In the genomic region with DNA sequence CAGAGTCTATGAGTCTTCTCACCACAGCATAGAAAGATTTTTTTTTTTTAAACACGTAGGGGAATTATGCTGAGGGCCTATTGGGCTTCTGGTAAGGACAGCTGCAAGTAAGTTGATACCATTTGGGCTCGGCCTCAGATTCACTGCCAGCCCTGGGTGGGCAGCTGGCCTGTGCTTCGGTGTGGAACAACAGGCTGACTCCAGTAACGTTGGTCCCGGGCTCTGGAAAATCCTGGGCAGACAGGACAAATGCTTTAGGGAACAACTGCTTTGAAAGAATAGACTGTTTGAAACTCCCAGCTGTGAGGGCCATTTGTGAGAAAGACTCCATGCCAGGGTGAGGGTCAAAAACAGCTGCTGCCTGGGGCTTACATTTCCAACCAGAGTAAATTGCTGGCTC, we compare ENCODE assay signal across 17 cellular contexts.
DNase-seq lines count a peak whose midpoint lies in the region; ATAC-seq and TF ChIP-seq lines count a peak whose summit lies in the region.
"Had no signal": no experiment of that assay in that cellular context is flagged by ENCODE, and none has a peak within 500 bp of the region (broad histone marks: within the 10 kb centered on the region; RNA-seq: fewer than 3 reads in every experiment).

No MANE protein-coding gene starts in this region.

- ATAC-seq in Right ventricle myocardium inferior (peak; percentile 94), esophagus mucosa (peak; percentile 48)
- ATAC-seq: GM12878, HCT116, T-helper 17 cell had no signal

- no peaks in the 10 kb centered on the region for H3K36me3 Mint-ChIP-seq in nephron progenitor cell (ENCODE audit: low read depth)
- H3K36me3 Mint-ChIP-seq: activated CD4-positive, alpha-beta memory T cell treated with anti-CD3 and anti-CD28 coated beads for 36 hours had no signal

- H3K27ac Mint-ChIP-seq in nephron progenitor cell, result peak overlapping the region; percentile 46
- H3K27ac Mint-ChIP-seq: activated CD4-positive, alpha-beta memory T cell treated with anti-CD3 and anti-CD28 coated beads for 36 hours; T-helper 17 cell had no signal

- H3K27me3 Mint-ChIP-seq in nephron progenitor cell (ENCODE audit: low read depth, poor library complexity), result no peaks in the 10 kb centered on the region

- intact Hi-C loops in Right ventricle myocardium inferior (cut with DNase I) (no loop called here), cardiac septum (cut with DNase I) (no loop called here)

- no peak for TF ChIP-seq CTCF in nephron progenitor cell (IDR thresholded peaks at IDR 0.05)

- DNase-seq in Right ventricle myocardium inferior (ENCODE audit: missing footprints), result peak; percentile 77
- DNase-seq in cardiac septum (ENCODE audit: low spot score), result no peak
- peak; percentile 50 for DNase-seq in nephron progenitor cell
- peak; percentile 48 for DNase-seq in ureter (ENCODE audit: low spot score)
- no peak for DNase-seq in NCI-H2107 treated with DMSO at 0.1 percent for 48 hours (lab: John Stamatoyannopoulos, UW; ENCODE audit: unreplicated experiment)
- DNase-seq in COLO668 (lab: John Stamatoyannopoulos, UW; ENCODE audit: unreplicated experiment), result no peak
- DNase-seq in NOMO-1 (lab: John Stamatoyannopoulos, UW; ENCODE audit: unreplicated experiment in 2 of 2), result no peak
- DNase-seq: activated CD4-positive, alpha-beta memory T cell treated with anti-CD3 and anti-CD28 coated beads for 36 hours; activated effector memory CD4-positive, alpha-beta T cell treated with anti-CD3 and anti-CD28 coated beads, Interleukin-2, amount 50 U/mL, for 16 hours; DMS153; NCI-H1436 treated with DMSO at 0.1 percent for 48 hours; T-helper 17 cell; uterus had no signal

- no peak overlapping the region for H3K4me3 Mint-ChIP-seq in nephron progenitor cell
- H3K4me3 Mint-ChIP-seq: activated CD4-positive, alpha-beta memory T cell treated with anti-CD3 and anti-CD28 coated beads for 36 hours; central memory CD8-positive, alpha-beta T cell; T-helper 17 cell had no signal

- H3K9me3 Mint-ChIP-seq in nephron progenitor cell, result no peaks in the 10 kb centered on the region
- H3K9me3 Mint-ChIP-seq: activated CD4-positive, alpha-beta memory T cell treated with anti-CD3 and anti-CD28 coated beads for 36 hours; central memory CD8-positive, alpha-beta T cell had no signal

- peaks cover 49% of the 10 kb centered on the region for H3K4me1 Mint-ChIP-seq in nephron progenitor cell

Comparison
In these comparisons a context has a peak if more than half of its experiments do, and no peak if none do; other contexts are left out.
1. DNase-seq: peak in Right ventricle myocardium inferior (single experiment), nephron progenitor cell (single experiment) and ureter (single experiment); none in cardiac septum (single experiment), NCI-H2107 treated with DMSO at 0.1 percent for 48 hours (single experiment), COLO668 (single experiment) and NOMO-1 (0 of 2).